8 cellular contexts compared by ENCODE assay signal in the genomic region with DNA sequence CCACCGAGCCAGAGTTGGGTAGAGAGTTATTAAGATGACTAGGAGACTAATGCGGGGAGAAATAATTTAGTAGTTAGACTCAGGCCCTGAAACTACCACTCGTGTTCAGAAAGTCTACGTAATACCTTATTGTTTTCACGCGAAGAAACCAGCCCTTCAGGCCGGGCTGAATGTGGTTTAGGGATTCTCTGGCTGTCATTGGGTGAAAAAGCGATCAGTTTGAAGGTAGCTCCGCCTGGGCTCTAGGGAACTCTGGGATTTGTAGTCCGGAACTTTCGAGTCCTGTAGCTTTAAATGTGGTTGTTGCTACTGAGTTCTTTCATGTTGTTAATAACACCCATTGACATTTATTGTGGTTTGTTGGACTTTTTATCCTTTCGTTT. TPM values are rescaled to one million over a fixed set of nuclear protein-coding genes. Genes with fewer than 3 reads are reported as not detected.
DNase-seq lines count a peak whose midpoint lies in the region; ATAC-seq, FAIRE-seq and TF ChIP-seq lines count a peak whose summit lies in the region.

No MANE protein-coding gene starts in this region.

- peak overlapping the region; percentile 78 for H3K4me2 ChIP-seq in GM12878 (ENCODE audit: control insufficient read depth, insufficient read depth)

- RAD21 ChIA-PET in GM12878 (lab: Charles Lee; ENCODE audit: unreplicated experiment): interaction anchor here (0.7 to 4.9 kb wide), 22 partner anchors 9 to 653 kb away, joined by 3 to 89 read pairs (median 4); a partner anchor contains a TSS

- TF ChIP-seq CTCF in GM12878 (IDR thresholded peaks at IDR 0.05 in 2 of 3, conservative IDR thresholded peaks at IDR 0.05 in 1 of 3; ENCODE audit: control insufficient read depth in 2 of 3, extremely low read depth in 1 of 3, insufficient read depth in 1 of 3, low read depth in 3 of 3, low read length in 3 of 3): no peak

- H3K27ac Mint-ChIP-seq in T-helper 17 cell: peak overlapping the region; percentile 98

- POLR2A ChIA-PET in GM12878 (lab: Charles Lee): interaction anchor here (0.6 to 3.8 kb wide), 18 partner anchors 8 to 1752 kb away, joined by 3 to 72 read pairs (median 5); a partner anchor contains a TSS

- CTCF ChIA-PET in GM12878 (lab: Yijun Ruan, JAX): interaction anchor here (0.5 to 7.9 kb wide), 19 partner anchors 9 to 652 kb away, joined by 3 to 60 read pairs (median 5); a partner anchor contains a TSS

- WGBS in GM12878 (ENCODE audit: insufficient coverage, insufficient replicate concordance, low lambda C conversion rate, missing lambda C conversion rate): 2% methylated on average over 12 of the region's 12 CpGs

- in situ Hi-C loops in GM12878 (cut with MboI): no loop called here

- no peaks in the 10 kb centered on the region for H3K27me3 ChIP-seq in GM12878 (replicated peaks in 1 of 2; ENCODE audit: control insufficient read depth in 2 of 2, insufficient read depth in 2 of 2, low read length in 1 of 2)

- peak overlapping the region; percentile 99 for H2AFZ ChIP-seq in GM12878 (ENCODE audit: control insufficient read depth, low read depth, low read length)

- FAIRE-seq in GM12878 (lab: Jason Lieb, UNC): no peak

- H3K9ac ChIP-seq in GM12878 (ENCODE audit: control insufficient read depth, insufficient read depth, low read length): peak overlapping the region; percentile 86

- TF ChIP-seq EP300 in GM12878 (IDR thresholded peaks at IDR 0.05; ENCODE audit: borderline replicate concordance in 1 of 2, control insufficient read depth in 1 of 2, low read depth in 2 of 2, low read length in 2 of 2): no peak

- peak; percentile 85 to 98 for DNase-seq in NCI-H187 (lab: John Stamatoyannopoulos, UW)
- peak; percentile 52 to 67 (median 64) for DNase-seq in T-helper 17 cell
- DNase-seq in GM12878 (ENCODE audit: low read depth, low spot score): peak; percentile 93
- peak; percentile 80 for DNase-seq in iPS DF 19.7 (ENCODE audit: low read depth, low spot score)
- peak; percentile 78 for DNase-seq in sciatic nerve (ENCODE audit: low spot score)
- no peak for DNase-seq in mesenteric fat pad (ENCODE audit: low spot score)

- H4K20me1 ChIP-seq in GM12878 (ENCODE audit: control insufficient read depth, insufficient read depth): no peaks in the 10 kb centered on the region

- TF ChIP-seq POLR2A in GM12878 (IDR thresholded peaks at IDR 0.05; ENCODE audit: low read depth, low read length): no peak

- peaks cover 18% of the 10 kb centered on the region for H3K4me1 Mint-ChIP-seq in T-helper 17 cell

- H3K27me3 Mint-ChIP-seq in T-helper 17 cell: no peaks in the 10 kb centered on the region

- H3K4me1 ChIP-seq in GM12878 (ENCODE audit: control insufficient read depth, insufficient read depth, low read length): peaks cover 17% of the 10 kb centered on the region

- SMC1A ChIA-PET in GM12878 (lab: Charles Lee; ENCODE audit: uncharacterized antibody, unreplicated experiment): interaction anchor here (0.7 to 10.1 kb wide), 26 partner anchors 8 to 695 kb away, joined by 3 to 99 read pairs (median 4); a partner anchor contains a TSS

- no peak for TF ChIP-seq RAD21 in GM12878 (IDR thresholded peaks at IDR 0.05; ENCODE audit: insufficient read depth, low read depth, low read length)

- peak overlapping the region; percentile 94 for H3K4me3 Mint-ChIP-seq in T-helper 17 cell

- H3K4me3 ChIP-seq in GM12878: peak overlapping the region; percentile 64

- H3K36me3 ChIP-seq in GM12878 (ENCODE audit: control insufficient read depth in 2 of 2, insufficient read depth in 2 of 2, low read length in 1 of 2): no peaks in the 10 kb centered on the region; a peak in 1 of 4 replicates

- H3K36me3 Mint-ChIP-seq in T-helper 17 cell (ENCODE audit: low read depth): no peaks in the 10 kb centered on the region

- peak; percentile 65 for ATAC-seq in GM18502 (IDR thresholded peaks at IDR 0.05; ENCODE audit: poor library complexity, unreplicated experiment)
- peak; percentile 58 for ATAC-seq in HG02943 (IDR thresholded peaks at IDR 0.05; ENCODE audit: low read depth, unreplicated experiment)
- peak; percentile 71 for ATAC-seq in T-helper 17 cell
- peak; percentile 74 for ATAC-seq in GM12878
- peak; percentile 93 for ATAC-seq in sciatic nerve

- peaks cover 42% of the 10 kb centered on the region for H3K79me2 ChIP-seq in GM12878 (ENCODE audit: control insufficient read depth, insufficient read depth, low read length)

- intact Hi-C loops in GM12878 (cut with micrococcal nuclease; ENCODE audit: unreplicated experiment): loop anchor here (5.0 kb wide), 3 partner anchors 65 to 225 kb away; a partner anchor contains a TSS
- intact Hi-C loops in sciatic nerve (cut with DNase I): no loop called here

- BruUV-seq in GM12878 (replicated peaks; lab: Mats Ljungman, UMichigan): TSS peak; percentile 88

- no peaks in the 10 kb centered on the region for H3K9me3 ChIP-seq in T-helper 17 cell (ENCODE audit: control insufficient read depth, low read length, poor library complexity, severe bottlenecking)
- H3K9me3 ChIP-seq in GM12878 (replicated peaks; ENCODE audit: control insufficient read depth, insufficient read depth, low read length): no peaks in the 10 kb centered on the region; the same call in 2 of the 3 replicates

- peak overlapping the region; percentile 99 for H3K27ac ChIP-seq in GM12878 (ENCODE audit: control insufficient read depth, insufficient read depth)

TF ChIP-seq in GM12878, 131 proteins besides CTCF, POLR2A, EP300 and RAD21 (continues in another document):
- TF ChIP-seq, protein P1, sequence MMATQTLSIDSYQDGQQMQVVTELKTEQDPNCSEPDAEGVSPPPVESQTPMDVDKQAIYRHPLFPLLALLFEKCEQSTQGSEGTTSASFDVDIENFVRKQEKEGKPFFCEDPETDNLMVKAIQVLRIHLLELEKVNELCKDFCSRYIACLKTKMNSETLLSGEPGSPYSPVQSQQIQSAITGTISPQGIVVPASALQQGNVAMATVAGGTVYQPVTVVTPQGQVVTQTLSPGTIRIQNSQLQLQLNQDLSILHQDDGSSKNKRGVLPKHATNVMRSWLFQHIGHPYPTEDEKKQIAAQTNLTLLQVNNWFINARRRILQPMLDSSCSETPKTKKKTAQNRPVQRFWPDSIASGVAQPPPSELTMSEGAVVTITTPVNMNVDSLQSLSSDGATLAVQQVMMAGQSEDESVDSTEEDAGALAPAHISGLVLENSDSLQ (IDR thresholded peaks at IDR 0.05): peak; percentile 98
- TF ChIP-seq SIX5 (IDR thresholded peaks at IDR 0.05; ENCODE audit: low read depth, low read length, severe bottlenecking) (peak; percentile 87), CREM (IDR thresholded peaks at IDR 0.05; ENCODE audit: low read depth) (no peak; the same call in 1 of the 2 replicates), ATF7 (IDR thresholded peaks at IDR 0.05; ENCODE audit: low read depth) (peak; percentile 80), CREB1 (IDR thresholded peaks at IDR 0.05; ENCODE audit: low read depth) (peak; percentile 20; the same call in 1 of the 2 replicates), ZBED1 (IDR thresholded peaks at IDR 0.05; ENCODE audit: borderline replicate concordance) (no peak), NR2F1 (conservative IDR thresholded peaks at IDR 0.05) (no peak)
- TF ChIP-seq, protein P2, sequence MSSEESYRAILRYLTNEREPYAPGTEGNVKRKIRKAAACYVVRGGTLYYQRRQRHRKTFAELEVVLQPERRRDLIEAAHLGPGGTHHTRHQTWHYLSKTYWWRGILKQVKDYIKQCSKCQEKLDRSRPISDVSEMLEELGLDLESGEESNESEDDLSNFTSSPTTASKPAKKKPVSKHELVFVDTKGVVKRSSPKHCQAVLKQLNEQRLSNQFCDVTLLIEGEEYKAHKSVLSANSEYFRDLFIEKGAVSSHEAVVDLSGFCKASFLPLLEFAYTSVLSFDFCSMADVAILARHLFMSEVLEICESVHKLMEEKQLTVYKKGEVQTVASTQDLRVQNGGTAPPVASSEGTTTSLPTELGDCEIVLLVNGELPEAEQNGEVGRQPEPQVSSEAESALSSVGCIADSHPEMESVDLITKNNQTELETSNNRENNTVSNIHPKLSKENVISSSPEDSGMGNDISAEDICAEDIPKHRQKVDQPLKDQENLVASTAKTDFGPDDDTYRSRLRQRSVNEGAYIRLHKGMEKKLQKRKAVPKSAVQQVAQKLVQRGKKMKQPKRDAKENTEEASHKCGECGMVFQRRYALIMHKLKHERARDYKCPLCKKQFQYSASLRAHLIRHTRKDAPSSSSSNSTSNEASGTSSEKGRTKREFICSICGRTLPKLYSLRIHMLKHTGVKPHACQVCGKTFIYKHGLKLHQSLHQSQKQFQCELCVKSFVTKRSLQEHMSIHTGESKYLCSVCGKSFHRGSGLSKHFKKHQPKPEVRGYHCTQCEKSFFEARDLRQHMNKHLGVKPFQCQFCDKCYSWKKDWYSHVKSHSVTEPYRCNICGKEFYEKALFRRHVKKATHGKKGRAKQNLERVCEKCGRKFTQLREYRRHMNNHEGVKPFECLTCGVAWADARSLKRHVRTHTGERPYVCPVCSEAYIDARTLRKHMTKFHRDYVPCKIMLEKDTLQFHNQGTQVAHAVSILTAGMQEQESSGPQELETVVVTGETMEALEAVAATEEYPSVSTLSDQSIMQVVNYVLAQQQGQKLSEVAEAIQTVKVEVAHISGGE (CRISPR knock-in tag; IDR thresholded peaks at IDR 0.05): no peak

RNA-seq across cellular contexts. Expression of a gene that starts 0.5 kb away (rescaled TPM):
- total RNA-seq in T-helper 17 cell (10 to 100 TPM; 12.1 to 13.5 TPM), GM12878 (2014; rRNA removed) (12.5 and 17.5 TPM in 2 replicates), GM12878 (2014; rRNA removed; fragmentation: Illumina TruSeq; extraction: Trizol) (20.5 and 21.7 TPM in 2 replicates), GM12878 (2021) (17.0 and 17.4 TPM in 2 replicates), sciatic nerve (20.5 TPM), mesenteric fat pad (9.0 TPM)
- total RNA-seq in GM12878 (2013; cell fraction: nucleolus; rRNA removed): 21.3 and 21.7 TPM in 2 replicates
- polyA plus RNA-seq in GM12878 (2011; ENCODE audit: low read depth): 4.6 TPM
- polyA plus RNA-seq in GM12878 (2011; rRNA removed) (25.5 and 44.6 TPM in 2 replicates), GM12878 (2014; fragmentation: Illumina TruSeq; extraction: Trizol) (16.0 and 20.8 TPM in 2 replicates), GM12878 (2014; fragmentation: Nextera tagmentation; extraction: Ambion mirVana) (10 to 100 TPM; 17.3 to 17.6 TPM), GM12878 (2014; rRNA removed) (10.8 and 11.8 TPM in 2 replicates), GM12878 (2016; fragmentation: Nextera tagmentation; extraction: Ambion mirVana) (10 to 100 TPM; 20.7 to 25.7 TPM)
- 6.1 and 8.3 TPM in 2 replicates for polyA plus RNA-seq in GM12878 (2011; cell fraction: cytosol; rRNA removed)
- polyA plus RNA-seq in GM12878 (2011; cell fraction: nucleus; rRNA removed): 7.9 TPM in 2 replicates
- polyA plus RNA-seq in GM12878 (2012): 6.9 and 14.3 TPM in 2 replicates
- polyA minus RNA-seq in GM12878 (2011; rRNA and poly(A)+ RNA removed): 18.1 and 40.5 TPM in 2 replicates
- 7.6 and 11.0 TPM in 2 replicates for polyA minus RNA-seq in GM12878 (2011; cell fraction: cytosol; rRNA and poly(A)+ RNA removed)
- polyA minus RNA-seq in GM12878 (2011; cell fraction: nucleus; rRNA and poly(A)+ RNA removed): 4.1 and 5.5 TPM in 2 replicates
